In genomic region chr5:125413861-125414260, GRCh38 we compare ENCODE assay signal across 18 cellular contexts.
DNase-seq lines count a peak whose midpoint lies in the region; ATAC-seq and TF ChIP-seq lines count a peak whose summit lies in the region.
"Had no signal": no experiment of that assay in that cellular context is flagged by ENCODE, and none has a peak within 500 bp of the region (broad histone marks: within the 10 kb centered on the region; RNA-seq: fewer than 3 reads in every experiment).

No MANE protein-coding gene starts in this region.

- H2BK120ac ChIP-seq in mesenchymal stem cell (ENCODE audit: low read depth, low read length) = no peak overlapping the region

- H3K4me1 ChIP-seq in OCI-LY1 (ENCODE audit: insufficient read depth, low read length, severe bottlenecking) (peaks cover 50% of the 10 kb centered on the region), mesenchymal stem cell (ENCODE audit: control insufficient read depth, insufficient read depth, low read depth, low read length) (peaks cover 9% of the 10 kb centered on the region)

- H3K79me1 ChIP-seq in mesenchymal stem cell (replicated peaks; ENCODE audit: low read length, poor library complexity, severe bottlenecking) = no peaks in the 10 kb centered on the region

- DNase-seq in mesenchymal stem cell = peak; percentile 15
- DNase-seq in retina = peak; percentile 40
- DNase-seq in effector CD8-positive, alpha-beta T cell (lab: John Stamatoyannopoulos, UW) = no peak
- no peak for DNase-seq in NCI-H526 treated with DMSO at 0.1 percent for 48 hours (lab: John Stamatoyannopoulos, UW)
- DNase-seq: activated CD4-positive, alpha-beta T cell treated with anti-CD3 and anti-CD28 coated beads for 1 hour; activated CD8-positive, alpha-beta memory T cell treated with anti-CD3 and anti-CD28 coated beads for 24 hours; activated T-cell treated with anti-CD3 and anti-CD28 coated beads, Interleukin-2, amount 50 U/mL, for 48 hours; cortex of kidney; foreskin melanocyte; left ventricle myocardium inferior; small intestine; stimulated activated CD4-positive, alpha-beta T cell treated with anti-CD3 and anti-CD28 coated beads, Interleukin-4, amount 100 ng/mL, for 1 hour; stimulated activated naive CD8-positive, alpha-beta T cell treated with anti-CD3 and anti-CD28 coated beads, Interleukin-15, amount 100 ng/mL, for 72 hours had no signal

- H4K91ac ChIP-seq in mesenchymal stem cell (ENCODE audit: low read length) = no peak overlapping the region

- H4K20me1 ChIP-seq in OCI-LY1 (ENCODE audit: insufficient read depth, low read length) = no peaks in the 10 kb centered on the region

- H3K4me2 ChIP-seq in OCI-LY1 (ENCODE audit: low read length) (no peak overlapping the region), mesenchymal stem cell (ENCODE audit: low read length, poor library complexity, severe bottlenecking) (peak overlapping the region; percentile 10)

- H2BK5ac ChIP-seq in mesenchymal stem cell (ENCODE audit: low read depth, low read length, poor library complexity, severe bottlenecking) = no peak overlapping the region

- TF ChIP-seq CTCF in OCI-LY1 (IDR thresholded peaks at IDR 0.05; ENCODE audit: low read length) = no peak

- H2BK12ac ChIP-seq in mesenchymal stem cell (ENCODE audit: low read length in 2 of 2) = no peak overlapping the region

- H3K27me3 ChIP-seq in OCI-LY1 (ENCODE audit: insufficient read depth, low read length) (no peaks in the 10 kb centered on the region), mesenchymal stem cell (ENCODE audit: control insufficient read depth in 1 of 2, insufficient read depth in 1 of 2, low read length in 2 of 2) (no peaks in the 10 kb centered on the region)

- H3K4ac ChIP-seq in mesenchymal stem cell (ENCODE audit: low read depth in 1 of 2, low read length in 2 of 2) = no peak overlapping the region

- H3K23ac ChIP-seq in mesenchymal stem cell (ENCODE audit: low read length in 2 of 2) = no peak overlapping the region

- no peaks in the 10 kb centered on the region for H3K79me2 ChIP-seq in OCI-LY1 (ENCODE audit: insufficient read depth, low read length)

- 83% methylated on average over 2 of the region's 2 CpGs for WGBS in mesenchymal stem cell

- H3K14ac ChIP-seq in mesenchymal stem cell (ENCODE audit: low read length in 2 of 2) = no peak overlapping the region

- no peaks in the 10 kb centered on the region for H3F3A ChIP-seq in OCI-LY1 (ENCODE audit: insufficient read depth, low read length)

- no peak overlapping the region for H2AK5ac ChIP-seq in mesenchymal stem cell (ENCODE audit: low read length, severe bottlenecking)

- peak overlapping the region; percentile 94 for H3K27ac ChIP-seq in OCI-LY1 (ENCODE audit: low read depth, low read length, poor library complexity, severe bottlenecking)
- H3K27ac ChIP-seq in cingulate gyrus (ENCODE audit: low read depth, low read length) = peak overlapping the region; percentile 97
- H3K27ac ChIP-seq in mesenchymal stem cell (ENCODE audit: low read length, poor library complexity, severe bottlenecking) = peak overlapping the region; percentile 38
- H3K27ac ChIP-seq: left ventricle myocardium inferior had no signal

- H3K9me3 ChIP-seq in OCI-LY1 (ENCODE audit: low read length) = no peaks in the 10 kb centered on the region
- no peaks in the 10 kb centered on the region for H3K9me3 ChIP-seq in mesenchymal stem cell (ENCODE audit: control insufficient read depth, low read length)
- H3K9me3 ChIP-seq: left ventricle myocardium inferior had no signal

- H3K36me3 ChIP-seq in OCI-LY1 (ENCODE audit: insufficient read depth, low read length) (no peaks in the 10 kb centered on the region), mesenchymal stem cell (ENCODE audit: control insufficient read depth in 1 of 2, insufficient read depth in 2 of 2, low read depth in 1 of 2, low read length in 2 of 2) (no peaks in the 10 kb centered on the region)
- H3K36me3 ChIP-seq: left ventricle myocardium inferior had no signal

- H2AFZ ChIP-seq in OCI-LY1 (ENCODE audit: low read length) (no peak overlapping the region), mesenchymal stem cell (ENCODE audit: low read depth, low read length) (no peak overlapping the region)

- no peak overlapping the region for H3K4me3 ChIP-seq in OCI-LY1 (ENCODE audit: low read depth, low read length, poor library complexity, severe bottlenecking)
- H3K4me3 ChIP-seq in mesenchymal stem cell (ENCODE audit: insufficient read depth in 1 of 2, low read depth in 1 of 2, low read length in 2 of 2) = no peak overlapping the region
- H3K4me3 ChIP-seq: left ventricle myocardium inferior had no signal

- ATAC-seq in HG02642 (IDR thresholded peaks at IDR 0.05; ENCODE audit: poor library complexity, unreplicated experiment) (no peak), HG02678 (IDR thresholded peaks at IDR 0.05; ENCODE audit: unreplicated experiment) (no peak)
- ATAC-seq: activated naive CD4-positive, alpha-beta T cell treated with anti-CD3 and anti-CD28 coated beads, Interleukin-2, amount 50 U/mL, for 72 hours; stimulated activated naive CD8-positive, alpha-beta T cell treated with anti-CD3 and anti-CD28 coated beads, Interleukin-15, amount 100 ng/mL, for 72 hours had no signal

- H3K9me2 ChIP-seq in OCI-LY1 (ENCODE audit: low read depth, low read length) = no peaks in the 10 kb centered on the region

- H4K8ac ChIP-seq in mesenchymal stem cell (ENCODE audit: low read length) = no peak overlapping the region

- H3K9ac ChIP-seq in OCI-LY1 (ENCODE audit: low read length) (no peak overlapping the region), mesenchymal stem cell (ENCODE audit: low read length) (no peak overlapping the region)

- peak overlapping the region in 1 of 2 experiments; percentile 2 for H3K18ac ChIP-seq in mesenchymal stem cell (ENCODE audit: low read depth in 1 of 2, low read length in 2 of 2)

- H2BK15ac ChIP-seq in mesenchymal stem cell (ENCODE audit: low read depth, poor library complexity, severe bottlenecking) = no peak overlapping the region

Comparison
In these comparisons a context has a peak if more than half of its experiments do, and no peak if none do; other contexts are left out.
1. H3K27ac ChIP-seq: peak in every context shown above with its lines; median percentile 97 in cingulate gyrus; 94 in OCI-LY1; 38 in mesenchymal stem cell.
2. DNase-seq: peak in mesenchymal stem cell (single experiment) and retina (single experiment); none in effector CD8-positive, alpha-beta T cell (single experiment) and NCI-H526 treated with DMSO at 0.1 percent for 48 hours (single experiment).